ENCODE assay signal across 14 cellular contexts in genomic region chr20:63432577-63433061, GRCh38. TPM values are rescaled to one million over a fixed set of nuclear protein-coding genes. Genes with fewer than 3 reads are reported as not detected.
"Had no signal": no experiment of that assay in that cellular context is flagged by ENCODE, and none has a peak within 500 bp of the region (broad histone marks: within the 10 kb centered on the region; RNA-seq: fewer than 3 reads in every experiment).

No MANE protein-coding gene starts in this region.

- H3K27me3 ChIP-seq: ascending aorta, dorsolateral prefrontal cortex, right atrium auricular region had no signal

- DNase-seq: activated CD4-positive, alpha-beta memory T cell treated with anti-CD3 and anti-CD28 coated beads, Interleukin-2, amount 10 ng/mL, durations not matched to agents 7 days and 5 days; activated CD4-positive, alpha-beta T cell treated with anti-CD3 and anti-CD28 coated beads for 36 hours; activated gamma-delta T cell treated with Interleukin-2 at 50 U/mL for 16 hours; activated T-cell treated with anti-CD3 and anti-CD28 coated beads, Interleukin-2, amount 50 U/mL, for 72 hours; dorsolateral prefrontal cortex; esophagus squamous epithelium; foreskin fibroblast; mammary epithelial cell; mucosa of descending colon; naive thymus-derived CD8-positive, alpha-beta T cell had no signal

- ATAC-seq: activated CD4-positive, alpha-beta T cell treated with anti-CD3 and anti-CD28 coated beads for 36 hours; activated T-cell treated with anti-CD3 and anti-CD28 coated beads, Interleukin-2, amount 50 U/mL, for 72 hours; left lobe of liver; mucosa of descending colon; naive thymus-derived CD8-positive, alpha-beta T cell had no signal

- H3K4me2 ChIP-seq: smooth muscle cell had no signal

- H3K27ac ChIP-seq: ascending aorta, dorsolateral prefrontal cortex, esophagus squamous epithelium, right atrium auricular region had no signal

- H3K36me3 ChIP-seq: ascending aorta, esophagus squamous epithelium, right atrium auricular region had no signal

- H3K4me3 ChIP-seq: ascending aorta, dorsolateral prefrontal cortex, esophagus squamous epithelium, mucosa of descending colon, right atrium auricular region, smooth muscle cell had no signal

- H3K9me3 ChIP-seq: ascending aorta, mucosa of descending colon, right atrium auricular region had no signal

- H3K4me1 ChIP-seq: ascending aorta, esophagus squamous epithelium, right atrium auricular region had no signal

RNA-seq across cellular contexts. Expression of gene KCNQ2, which starts 39.8 kb away (rescaled TPM):
- polyA plus RNA-seq: mammary epithelial cell; naive thymus-derived CD8-positive, alpha-beta T cell had no signal
